Comparison of ENCODE assay signal across 8 cellular contexts in the genomic region with DNA sequence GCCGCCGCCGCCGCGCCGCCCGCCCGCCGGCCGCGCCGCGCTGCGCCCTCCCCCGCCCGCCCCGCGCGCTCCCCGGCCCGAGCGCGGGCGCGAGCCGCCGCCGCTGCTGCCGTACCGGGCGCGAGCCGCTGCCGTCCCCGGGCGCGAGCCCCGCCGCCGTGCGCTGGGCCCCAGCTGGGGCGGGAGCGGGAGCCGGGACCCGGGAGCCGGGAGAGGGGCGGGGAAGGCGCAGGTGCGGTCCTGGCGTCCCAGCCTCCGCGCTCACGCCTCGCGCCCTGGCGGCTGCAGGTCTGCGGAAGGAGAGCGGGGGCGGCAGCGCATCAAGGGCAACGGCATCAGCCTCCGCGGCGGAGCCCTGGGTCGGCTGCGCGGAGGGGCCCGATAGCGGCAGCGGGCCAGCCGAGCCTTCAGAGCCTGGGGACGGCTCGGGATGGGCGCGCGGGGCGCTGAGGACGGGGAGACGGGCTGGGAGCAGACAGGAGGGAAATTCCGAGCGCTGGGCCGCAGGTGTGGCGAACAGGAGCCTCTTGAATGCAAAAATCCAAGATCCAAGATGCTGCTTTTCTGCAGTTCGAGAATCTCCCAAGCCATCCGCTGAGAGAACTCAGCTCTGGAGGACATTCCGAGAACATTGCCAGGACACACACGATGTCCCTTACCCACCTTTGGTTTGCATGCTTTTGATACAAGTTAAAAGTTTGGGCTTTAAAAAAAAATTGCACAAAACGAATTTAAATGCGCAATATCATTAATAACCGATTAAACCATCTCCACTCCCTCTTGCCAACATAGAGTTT.
DNase-seq lines count a peak whose midpoint lies in the region; ATAC-seq and TF ChIP-seq lines count a peak whose summit lies in the region.

No MANE protein-coding gene starts in this region.

- TF ChIP-seq POLR2A in sigmoid colon (IDR thresholded peaks at IDR 0.05) (no peak), erythroblast (IDR thresholded peaks at IDR 0.05; ENCODE audit: low read length) (no peak)

- H3K36me3 ChIP-seq in iPS DF 6.9 (ENCODE audit: control insufficient read depth, insufficient read depth, low read length), result no peaks in the 10 kb centered on the region
- H3K36me3 ChIP-seq in sigmoid colon, result no peaks in the 10 kb centered on the region

- CTCF ChIA-PET in activated CD4-positive, alpha-beta memory T cell treated with anti-CD3 and anti-CD28 coated beads, Interleukin-2, amount 10 ng/mL, durations not matched to agents 7 days and 5 days (lab: Charles Lee), result no interaction called here

- no peak overlapping the region for H3K27ac ChIP-seq in iPS DF 6.9 (ENCODE audit: low read length)
- H3K27ac ChIP-seq in sigmoid colon, result peak overlapping the region in 2 of 4 donors; percentile 8 to 22

- peaks cover 6% of the 10 kb centered on the region; the same call in 1 of the 2 replicates for H3K27me3 ChIP-seq in iPS DF 6.9 (ENCODE audit: control insufficient read depth, insufficient read depth, low read length)
- H3K27me3 ChIP-seq in sigmoid colon, result peaks cover 4 to 52% (median 7%) of the 10 kb centered on the region in 3 donors

- ATAC-seq in HG02678 (IDR thresholded peaks at IDR 0.05; ENCODE audit: unreplicated experiment), result no peak
- no peak for ATAC-seq in stimulated activated effector memory CD8-positive, alpha-beta T cell treated with anti-CD3 and anti-CD28 coated beads, Interleukin-12 subunit alpha, Interleukin-12 subunit beta, amount 100 ng/mL, for 72 hours

- intact Hi-C loops in sigmoid colon (cut with DNase I), result loop anchor here (5.0 kb wide), 2 partner anchors 304 to 429 kb away; partner anchors contain the start of gene NSMCE3

- H3K4me3 ChIP-seq in iPS DF 6.9 (ENCODE audit: low read length) (peak overlapping the region; percentile 35; the same call in 1 of the 2 replicates), sigmoid colon (peak overlapping the region; percentile 32 to 53 (median 46))

- peak overlapping the region; percentile 8 for H3K4me3 Mint-ChIP-seq in activated CD4-positive, alpha-beta memory T cell treated with anti-CD3 and anti-CD28 coated beads, Interleukin-2, amount 10 ng/mL, durations not matched to agents 7 days and 5 days
- H3K4me3 Mint-ChIP-seq in stimulated activated effector memory CD8-positive, alpha-beta T cell treated with anti-CD3 and anti-CD28 coated beads, Interleukin-12 subunit alpha, Interleukin-12 subunit beta, amount 100 ng/mL, for 72 hours, result no peak overlapping the region

- no peak overlapping the region for H3K27ac Mint-ChIP-seq in activated CD4-positive, alpha-beta memory T cell treated with anti-CD3 and anti-CD28 coated beads, Interleukin-2, amount 10 ng/mL, durations not matched to agents 7 days and 5 days
- no peak overlapping the region for H3K27ac Mint-ChIP-seq in stimulated activated effector memory CD8-positive, alpha-beta T cell treated with anti-CD3 and anti-CD28 coated beads, Interleukin-12 subunit alpha, Interleukin-12 subunit beta, amount 100 ng/mL, for 72 hours

- no peak for TF ChIP-seq EP300 in sigmoid colon (IDR thresholded peaks at IDR 0.05)

- H3K9me3 Mint-ChIP-seq in activated CD4-positive, alpha-beta memory T cell treated with anti-CD3 and anti-CD28 coated beads, Interleukin-2, amount 10 ng/mL, durations not matched to agents 7 days and 5 days, result no peaks in the 10 kb centered on the region
- no peaks in the 10 kb centered on the region for H3K9me3 Mint-ChIP-seq in stimulated activated effector memory CD8-positive, alpha-beta T cell treated with anti-CD3 and anti-CD28 coated beads, Interleukin-12 subunit alpha, Interleukin-12 subunit beta, amount 100 ng/mL, for 72 hours

- H3K27me3 Mint-ChIP-seq in activated CD4-positive, alpha-beta memory T cell treated with anti-CD3 and anti-CD28 coated beads, Interleukin-2, amount 10 ng/mL, durations not matched to agents 7 days and 5 days, result peaks cover 51% of the 10 kb centered on the region

- TF ChIP-seq CTCF in sigmoid colon (IDR thresholded peaks at IDR 0.05), result no peak

- POLR2A ChIA-PET in activated CD4-positive, alpha-beta memory T cell treated with anti-CD3 and anti-CD28 coated beads, Interleukin-2, amount 10 ng/mL, durations not matched to agents 7 days and 5 days (lab: Charles Lee), result no interaction called here

- H3K9me3 ChIP-seq in iPS DF 6.9 (ENCODE audit: control insufficient read depth, insufficient read depth, low read length) (no peaks in the 10 kb centered on the region), sigmoid colon (no peaks in the 10 kb centered on the region)

- H3K36me3 Mint-ChIP-seq in activated CD4-positive, alpha-beta memory T cell treated with anti-CD3 and anti-CD28 coated beads, Interleukin-2, amount 10 ng/mL, durations not matched to agents 7 days and 5 days (ENCODE audit: low read depth), result peaks cover 4% of the 10 kb centered on the region
- no peaks in the 10 kb centered on the region for H3K36me3 Mint-ChIP-seq in stimulated activated effector memory CD8-positive, alpha-beta T cell treated with anti-CD3 and anti-CD28 coated beads, Interleukin-12 subunit alpha, Interleukin-12 subunit beta, amount 100 ng/mL, for 72 hours

- no peaks in the 10 kb centered on the region; the same call in none of the 2 replicates for H3K4me1 ChIP-seq in iPS DF 6.9 (ENCODE audit: control insufficient read depth, insufficient read depth, low read length)
- peaks cover 0 to 19% (median 13%) of the 10 kb centered on the region in 4 donors for H3K4me1 ChIP-seq in sigmoid colon

- peak; percentile 4 for DNase-seq in stimulated activated CD4-positive, alpha-beta T cell treated with anti-CD3 and anti-CD28 coated beads, Interleukin-12 subunit alpha, Interleukin-12 subunit beta, amount 100 ng/mL, for 4 hours
- DNase-seq in stimulated activated CD4-positive, alpha-beta T cell treated with anti-CD3 and anti-CD28 coated beads, Interleukin-4, amount 100 ng/mL, for 24 hours, result no peak
- no peak for DNase-seq in activated CD4-positive, alpha-beta memory T cell treated with anti-CD3 and anti-CD28 coated beads, Interleukin-2, amount 10 ng/mL, durations not matched to agents 7 days and 5 days
- peak; percentile 33 for DNase-seq in iPS DF 6.9 (ENCODE audit: low read depth, low spot score)
- DNase-seq in sigmoid colon, result no peak
- DNase-seq in erythroblast (lab: John Stamatoyannopoulos, UW), result no peak
- no peak for DNase-seq in stimulated activated effector memory CD8-positive, alpha-beta T cell treated with anti-CD3 and anti-CD28 coated beads, Interleukin-12 subunit alpha, Interleukin-12 subunit beta, amount 100 ng/mL, for 72 hours (ENCODE audit: low spot score in 2 of 2)

- no CpG with 5 or more reads among the region's 90 CpGs for WGBS in iPS DF 6.9 (ENCODE audit: insufficient coverage, insufficient read length)
- 1 to 2% methylated on average over 90 of the region's 90 CpGs for WGBS in sigmoid colon, 2 donors

- peaks cover 6% of the 10 kb centered on the region for H3K4me1 Mint-ChIP-seq in activated CD4-positive, alpha-beta memory T cell treated with anti-CD3 and anti-CD28 coated beads, Interleukin-2, amount 10 ng/mL, durations not matched to agents 7 days and 5 days
- H3K4me1 Mint-ChIP-seq in stimulated activated effector memory CD8-positive, alpha-beta T cell treated with anti-CD3 and anti-CD28 coated beads, Interleukin-12 subunit alpha, Interleukin-12 subunit beta, amount 100 ng/mL, for 72 hours, result no peaks in the 10 kb centered on the region

Comparison
In these comparisons a context has a peak if more than half of its experiments do, and no peak if none do; other contexts are left out.
1. DNase-seq: peak in stimulated activated CD4-positive, alpha-beta T cell treated with anti-CD3 and anti-CD28 coated beads, Interleukin-12 subunit alpha, Interleukin-12 subunit beta, amount 100 ng/mL, for 4 hours (single experiment) and iPS DF 6.9 (single experiment); none in stimulated activated CD4-positive, alpha-beta T cell treated with anti-CD3 and anti-CD28 coated beads, Interleukin-4, amount 100 ng/mL, for 24 hours (single experiment), activated CD4-positive, alpha-beta memory T cell treated with anti-CD3 and anti-CD28 coated beads, Interleukin-2, amount 10 ng/mL, durations not matched to agents 7 days and 5 days (single experiment), sigmoid colon (single experiment), erythroblast (0 of 2) and stimulated activated effector memory CD8-positive, alpha-beta T cell treated with anti-CD3 and anti-CD28 coated beads, Interleukin-12 subunit alpha, Interleukin-12 subunit beta, amount 100 ng/mL, for 72 hours (0 of 2).